15 cellular contexts compared by ENCODE assay signal in the genomic region with DNA sequence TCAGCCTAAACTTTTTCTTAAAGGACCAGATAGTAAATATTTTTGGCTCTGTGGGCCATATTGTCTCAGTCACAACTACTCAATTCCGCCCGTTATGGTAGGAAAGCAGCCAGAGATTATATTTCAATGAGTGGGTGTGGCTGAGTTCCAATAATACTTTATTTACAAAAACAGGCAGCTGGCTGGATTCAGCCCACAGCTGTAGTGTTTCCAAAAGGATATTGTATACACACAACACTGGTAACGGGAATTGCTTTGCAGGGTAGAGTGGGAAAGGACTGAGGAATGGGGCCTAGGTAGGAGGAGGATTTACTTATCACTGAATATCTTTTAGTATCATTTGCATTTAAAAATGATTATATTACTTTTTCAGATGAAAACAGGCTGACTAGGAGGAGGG. TPM values are rescaled to one million over a fixed set of nuclear protein-coding genes. Genes with fewer than 3 reads are reported as not detected.
A peak's percentile ranks its signal among the peaks of the same experiment; 100 is the strongest.
DNase-seq lines count a peak whose midpoint lies in the region; ATAC-seq and TF ChIP-seq lines count a peak whose summit lies in the region.
"Had no signal": no experiment of that assay in that cellular context is flagged by ENCODE, and none has a peak within 500 bp of the region (broad histone marks: within the 10 kb centered on the region; RNA-seq: fewer than 3 reads in every experiment).

No MANE protein-coding gene starts in this region.

- H3K4me3 Mint-ChIP-seq in MCF 10A (ENCODE audit: unreplicated experiment) (no peak overlapping the region), T-cell (no peak overlapping the region)
- peak overlapping the region in 1 of 10 donors; percentile 56 for H3K4me3 Mint-ChIP-seq in naive thymus-derived CD8-positive, alpha-beta T cell
- H3K4me3 Mint-ChIP-seq: CD14-positive monocyte, IgD-negative memory B cell had no signal

- TF ChIP-seq POLR2A in breast epithelium (IDR thresholded peaks at IDR 0.05), result no peak

- no peak overlapping the region for H3K27ac ChIP-seq in breast epithelium
- H3K27ac ChIP-seq: 22Rv1, GM23248 had no signal

- intact Hi-C loops in MCF 10A (cut with micrococcal nuclease), result no loop called here
- intact Hi-C loops in breast epithelium (cut with DNase I; ENCODE audit: low total_unique reads), result no loop called here

- no TSS peak for BruUV-seq in MCF 10A (replicated peaks; lab: Mats Ljungman, UMichigan)

- H3K27ac Mint-ChIP-seq in MCF 10A (ENCODE audit: low read depth, unreplicated experiment) (peak overlapping the region; percentile 54), T-cell (peak overlapping the region; percentile 48 to 80)
- peak overlapping the region in 8 of 10 donors; percentile 20 to 90 (median 68) for H3K27ac Mint-ChIP-seq in naive thymus-derived CD8-positive, alpha-beta T cell
- H3K27ac Mint-ChIP-seq: CD14-positive monocyte, IgD-negative memory B cell had no signal

- CTCF ChIA-PET in MCF 10A (lab: Yijun Ruan, JAX), result no interaction called here
- CTCF ChIA-PET in T-cell (lab: Charles Lee), result interaction anchor here in 1 of 2 donors (0.7 kb wide), 1 partner anchor 19 kb away, joined by 3 read pairs; no protein-coding TSS in a partner anchor

- no peaks in the 10 kb centered on the region for H3K36me3 Mint-ChIP-seq in MCF 10A (ENCODE audit: insufficient read depth, unreplicated experiment)
- peaks cover 18% of the 10 kb centered on the region for H3K36me3 Mint-ChIP-seq in T-cell
- H3K36me3 Mint-ChIP-seq in naive thymus-derived CD8-positive, alpha-beta T cell, result peaks cover 6 to 19% (median 13%) of the 10 kb centered on the region in 3 donors
- H3K36me3 Mint-ChIP-seq: CD14-positive monocyte, IgD-negative memory B cell had no signal

- H3K36me3 ChIP-seq in breast epithelium, result no peaks in the 10 kb centered on the region

- H3K4me1 ChIP-seq in breast epithelium, result no peaks in the 10 kb centered on the region

- no peaks in the 10 kb centered on the region for H3K9me3 ChIP-seq in breast epithelium

- no peaks in the 10 kb centered on the region for H3K9me3 Mint-ChIP-seq in MCF 10A (ENCODE audit: unreplicated experiment)
- H3K9me3 Mint-ChIP-seq in T-cell, result no peaks in the 10 kb centered on the region
- no peaks in the 10 kb centered on the region for H3K9me3 Mint-ChIP-seq in naive thymus-derived CD8-positive, alpha-beta T cell
- H3K9me3 Mint-ChIP-seq: CD14-positive monocyte, IgD-negative memory B cell had no signal

- H3K27me3 ChIP-seq in breast epithelium, result no peaks in the 10 kb centered on the region

- ATAC-seq in T-cell (replicated peaks in 1 of 4) (no peak), GM19395 (IDR thresholded peaks at IDR 0.05; ENCODE audit: unreplicated experiment) (no peak)
- no peak for ATAC-seq in naive thymus-derived CD8-positive, alpha-beta T cell
- ATAC-seq: HCT116 had no signal

- no peaks in the 10 kb centered on the region for H3K4me1 Mint-ChIP-seq in MCF 10A (ENCODE audit: insufficient read depth, unreplicated experiment)
- peaks cover 80 to 87% (median 83%) of the 10 kb centered on the region in 3 donors for H3K4me1 Mint-ChIP-seq in T-cell
- peaks cover 33 to 80% (median 68%) of the 10 kb centered on the region in 4 donors for H3K4me1 Mint-ChIP-seq in naive thymus-derived CD8-positive, alpha-beta T cell
- H3K4me1 Mint-ChIP-seq: CD14-positive monocyte, IgD-negative memory B cell had no signal

- no peak overlapping the region for H3K4me3 ChIP-seq in breast epithelium
- H3K4me3 ChIP-seq: GM23248 had no signal

- DNase-seq in DMS53 (lab: John Stamatoyannopoulos, UW) (peak; percentile 8), DMS53 treated with DMSO at 0.1 percent for 48 hours (lab: John Stamatoyannopoulos, UW; ENCODE audit: unreplicated experiment) (no peak), MCF 10A (ENCODE audit: unreplicated experiment) (no peak), breast epithelium (ENCODE audit: low spot score in 2 of 2) (no peak), T-cell (no peak), NCI-H2196 (lab: John Stamatoyannopoulos, UW; ENCODE audit: unreplicated experiment) (no peak)
- DNase-seq in naive thymus-derived CD8-positive, alpha-beta T cell, result no peak
- DNase-seq: DMS153, GM23248 had no signal

- POLR2A ChIA-PET in MCF 10A (lab: Yijun Ruan, JAX), result interaction anchor here (0.6 kb wide), 2 partner anchors 75 to 187 kb away, joined by 3 to 4 read pairs; no protein-coding TSS in a partner anchor
- POLR2A ChIA-PET in T-cell (lab: Charles Lee), result no interaction called here
- POLR2A ChIA-PET in naive thymus-derived CD8-positive, alpha-beta T cell (lab: Charles Lee), result no interaction called here

- no peaks in the 10 kb centered on the region for H3K27me3 Mint-ChIP-seq in MCF 10A (ENCODE audit: insufficient read depth, unreplicated experiment)
- no peaks in the 10 kb centered on the region for H3K27me3 Mint-ChIP-seq in T-cell
- no peaks in the 10 kb centered on the region for H3K27me3 Mint-ChIP-seq in naive thymus-derived CD8-positive, alpha-beta T cell

- TF ChIP-seq CTCF in MCF 10A (IDR thresholded peaks at IDR 0.05; ENCODE audit: unreplicated experiment), result no peak
- TF ChIP-seq CTCF in breast epithelium (IDR thresholded peaks at IDR 0.05), result no peak

RNA-seq across cellular contexts. Expression of a gene that starts 21.0 kb away (rescaled TPM):
- total RNA-seq in MCF 10A (2022), result 1.4 and 1.8 TPM in 2 replicates
- total RNA-seq in breast epithelium, result 1 to 10 TPM; 1.3 to 2.3 (median 2.3) TPM
- total RNA-seq in T-cell, result 10 to 100 TPM in 4 of 5 donors, 1 to 10 TPM in 1; 7.1 to 17.5 (median 11.5) TPM
- 10 to 100 TPM; 22.5 to 23.5 TPM for total RNA-seq in naive thymus-derived CD8-positive, alpha-beta T cell
- polyA plus RNA-seq in naive thymus-derived CD8-positive, alpha-beta T cell, result 1 to 10 TPM; 2.3 to 2.7 (median 2.6) TPM
- total RNA-seq: HT-29 had no signal
- polyA plus RNA-seq: CD14-positive monocyte had no signal
